ENCODE assay signal across 8 cellular contexts in genomic region chr19:11597202-11598102, GRCh38. TPM values are rescaled to one million over a fixed set of nuclear protein-coding genes. Genes with fewer than 3 reads are reported as not detected.
DNase-seq lines count a peak whose midpoint lies in the region; ATAC-seq, FAIRE-seq and TF ChIP-seq lines count a peak whose summit lies in the region.

Gene ZNF627 (plus strand): TSS chr19:11597483. CDS start chr19:11597628, 145 bp downstream.

- peak; percentile 94 for TF ChIP-seq POLR2A in GM12891 (IDR thresholded peaks at IDR 0.05; ENCODE audit: low read depth, low read length)

- H3K27me3 ChIP-seq in left ventricle myocardium inferior (ENCODE audit: low read depth) = no peaks in the 10 kb centered on the region

- H3K27ac ChIP-seq in left ventricle myocardium inferior (replicated peaks) = peak within 1 kb of the TSS; percentile 94

- TF ChIP-seq CTCF in left ventricle myocardium inferior (IDR thresholded peaks at IDR 0.05; ENCODE audit: borderline replicate concordance) = peak; percentile 50
- TF ChIP-seq CTCF in progenitor cell of endocrine pancreas (IDR thresholded peaks at IDR 0.05; ENCODE audit: unreplicated experiment) = peak; percentile 20

- H3K27me3 Mint-ChIP-seq in T-cell (no peaks in the 10 kb centered on the region), progenitor cell of endocrine pancreas (no peaks in the 10 kb centered on the region)

- peak; percentile 93 for DNase-seq in GM12891 (ENCODE audit: insufficient read length, low spot score)
- DNase-seq in NCI-H1436 treated with DMSO at 0.1 percent for 48 hours (lab: John Stamatoyannopoulos, UW) = peak; percentile 88
- DNase-seq in T-cell = peak; percentile 90 to 99 (median 97)
- peak; percentile 96 for DNase-seq in amniotic stem cell (lab: John Stamatoyannopoulos, UW)
- DNase-seq in left ventricle myocardium inferior = peak; percentile 99
- DNase-seq in progenitor cell of endocrine pancreas (ENCODE audit: low spot score, unreplicated experiment) = peak; percentile 97
- DNase-seq in ureter (ENCODE audit: low spot score) = peak; percentile 100

- H3K4me3 Mint-ChIP-seq in T-cell = peak within 1 kb of the TSS; percentile 86 to 90 (median 88)
- peak within 1 kb of the TSS; percentile 98 for H3K4me3 Mint-ChIP-seq in progenitor cell of endocrine pancreas (ENCODE audit: low read depth)

- POLR2A ChIA-PET in T-cell (lab: Charles Lee) = interaction anchor here in 1 of 2 donors (0.6 to 0.7 kb wide), 7 partner anchors 21 to 1464 kb away, joined by 4 to 13 read pairs (median 7); partner anchors contain the start of gene ECSIT

- H3K27ac Mint-ChIP-seq in T-cell (peak within 1 kb of the TSS; percentile 75 to 80), progenitor cell of endocrine pancreas (peak within 1 kb of the TSS; percentile 100)

- ATAC-seq in HG02840 (IDR thresholded peaks at IDR 0.05; ENCODE audit: low FRiP score, unreplicated experiment) (peak; percentile 96), T-cell (replicated peaks in 1 of 4) (peak; percentile 99 to 100 (median 100))

- H3K4me1 Mint-ChIP-seq in T-cell (peaks cover 23 to 30% (median 27%) of the 10 kb centered on the region in 3 donors), progenitor cell of endocrine pancreas (ENCODE audit: low read depth) (peaks cover 4% of the 10 kb centered on the region)

- peaks cover 27% of the 10 kb centered on the region for H3K4me1 ChIP-seq in left ventricle myocardium inferior

- CTCF ChIA-PET in T-cell (lab: Charles Lee) = interaction anchor here (0.6 to 0.7 kb wide), 5 partner anchors 47 to 1072 kb away, joined by 3 to 4 read pairs (median 3); a partner anchor contains a TSS

- H3K4me3 ChIP-seq in left ventricle myocardium inferior = peak within 1 kb of the TSS; percentile 92

- intact Hi-C loops in left ventricle myocardium inferior (cut with micrococcal nuclease) = no loop called here

- H3K36me3 Mint-ChIP-seq in T-cell (peaks cover 6% of the 10 kb centered on the region), progenitor cell of endocrine pancreas (ENCODE audit: insufficient read depth) (peaks cover 40% of the 10 kb centered on the region)

- H3K9me3 Mint-ChIP-seq in T-cell (no peaks in the 10 kb centered on the region), progenitor cell of endocrine pancreas (ENCODE audit: low read depth) (peaks cover 17% of the 10 kb centered on the region)

- H3K9me3 ChIP-seq in left ventricle myocardium inferior (replicated peaks) = no peaks in the 10 kb centered on the region

- FAIRE-seq in GM12891 (lab: Jason Lieb, UNC) = peak; percentile 96

- H3K36me3 ChIP-seq in left ventricle myocardium inferior = no peaks in the 10 kb centered on the region

TF ChIP-seq in GM12891, 5 proteins besides CTCF, POLR2A, EP300 and RAD21:
- TF ChIP-seq POLR2AphosphoS5 (IDR thresholded peaks at IDR 0.05; ENCODE audit: low read depth, low read length) (peak; percentile 95), PAX5 (IDR thresholded peaks at IDR 0.05; ENCODE audit: insufficient read depth, low read length, severe bottlenecking) (no peak), POU2F2 (IDR thresholded peaks at IDR 0.05; ENCODE audit: low read depth, low read length) (peak; percentile 84), TAF1 (IDR thresholded peaks at IDR 0.05; ENCODE audit: low read depth, low read length) (peak; percentile 68), SPI1 (IDR thresholded peaks at IDR 0.05; ENCODE audit: low read depth, low read length) (no peak)

RNA-seq across cellular contexts. Expression of gene ZNF627, which starts in this region (rescaled TPM):
- polyA plus RNA-seq in GM12891 (2012; ENCODE audit: low read depth, missing spikeins) = 4.1 TPM
- 10 to 100 TPM in 3 of 5 donors, 1 to 10 TPM in 2; 5.6 to 11.9 (median 10.6) TPM for total RNA-seq in T-cell
- 5.5 TPM for total RNA-seq in left ventricle myocardium inferior
- total RNA-seq in progenitor cell of endocrine pancreas = 31.9 and 33.6 TPM in 2 replicates
- 20.7 TPM for total RNA-seq in ureter

Comparison
In these comparisons a context has a peak if more than half of its experiments do, and no peak if none do; other contexts are left out.
1. Peak in every context shown above with its lines: DNase-seq, ATAC-seq, H3K4me3 ChIP-seq and H3K27ac ChIP-seq.